In the genomic region with DNA sequence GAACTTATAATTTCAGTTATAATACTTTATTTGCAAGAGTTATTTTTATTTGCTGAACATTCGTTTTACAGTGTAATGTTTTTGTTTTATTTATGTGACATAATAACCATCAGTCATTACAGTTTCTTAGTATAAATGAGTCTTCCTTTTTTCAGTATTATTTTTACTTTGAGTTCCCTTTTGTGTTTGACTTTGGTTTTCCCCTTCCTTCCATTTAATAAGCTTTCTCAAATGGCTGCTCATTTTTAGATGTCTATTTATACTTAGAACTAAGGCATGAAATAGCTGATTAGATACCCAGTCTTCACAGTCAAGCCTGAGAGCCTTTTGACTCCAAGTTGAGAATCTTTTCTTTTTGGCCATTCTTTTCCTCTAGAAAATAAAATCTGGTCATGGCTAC, we compare ENCODE assay signal across 19 cellular contexts.
"Had no signal": no experiment of that assay in that cellular context is flagged by ENCODE, and none has a peak within 500 bp of the region (broad histone marks: within the 10 kb centered on the region; RNA-seq: fewer than 3 reads in every experiment).

No MANE protein-coding gene starts in this region.

- H3K9me3 Mint-ChIP-seq: nephron had no signal

- H3K4me1 ChIP-seq: gastroesophageal sphincter, left lung, testis had no signal

- H3K9me3 ChIP-seq: gastroesophageal sphincter, left lung, testis had no signal

- H3K36me3 ChIP-seq: brain microvascular endothelial cell, gastroesophageal sphincter, left lung had no signal

- ATAC-seq: activated T-cell treated with anti-CD3 and anti-CD28 coated beads, Interleukin-2, amount 50 U/mL, for 4 hours; effector memory CD8-positive, alpha-beta T cell; gastroesophageal sphincter; left lung; sciatic nerve; stimulated activated naive CD8-positive, alpha-beta T cell treated with anti-CD3 and anti-CD28 coated beads, Interleukin-15, amount 100 ng/mL, for 72 hours had no signal

- H3K4me3 ChIP-seq: gastroesophageal sphincter, left lung, testis had no signal

- H3K27ac ChIP-seq: brain microvascular endothelial cell, epithelial cell of prostate, gastroesophageal sphincter, left lung, testis had no signal

- H3K4me3 Mint-ChIP-seq: activated naive CD8-positive, alpha-beta T cell; activated T-cell treated with anti-CD3 and anti-CD28 coated beads, Interleukin-2, amount 50 U/mL, for 4 hours; dendritic cell treated with granulocyte-macrophage colony-stimulating factor and Interleukin-4, amounts not matched to agents 40 ng/mL and 50 ng/mL, for 4 days; effector memory CD8-positive, alpha-beta T cell; nephron; stimulated activated naive CD8-positive, alpha-beta T cell treated with anti-CD3 and anti-CD28 coated beads, Interleukin-15, amount 100 ng/mL, for 72 hours had no signal

- H3K36me3 Mint-ChIP-seq: activated naive CD8-positive, alpha-beta T cell had no signal

- H3K27me3 Mint-ChIP-seq: activated naive CD8-positive, alpha-beta T cell; dendritic cell treated with granulocyte-macrophage colony-stimulating factor and Interleukin-4, amounts not matched to agents 40 ng/mL and 50 ng/mL, for 4 days; effector memory CD8-positive, alpha-beta T cell; stimulated activated naive CD8-positive, alpha-beta T cell treated with anti-CD3 and anti-CD28 coated beads, Interleukin-15, amount 100 ng/mL, for 72 hours had no signal

- H3K27ac Mint-ChIP-seq: activated naive CD8-positive, alpha-beta T cell; dendritic cell treated with granulocyte-macrophage colony-stimulating factor and Interleukin-4, amounts not matched to agents 40 ng/mL and 50 ng/mL, for 4 days; effector memory CD8-positive, alpha-beta T cell; nephron; stimulated activated naive CD8-positive, alpha-beta T cell treated with anti-CD3 and anti-CD28 coated beads, Interleukin-15, amount 100 ng/mL, for 72 hours had no signal

- DNase-seq: activated CD4-positive, alpha-beta T cell treated with anti-CD3 and anti-CD28 coated beads for 1 hour; activated CD4-positive, alpha-beta T cell treated with anti-CD3 and anti-CD28 coated beads, Interleukin-2, amount 50 U/mL, for 48 hours; activated gamma-delta T cell; activated T-cell treated with anti-CD3 and anti-CD28 coated beads, Interleukin-2, amount 50 U/mL, for 4 hours; amygdala; brain microvascular endothelial cell; effector memory CD8-positive, alpha-beta T cell; islet precursor cell; mesenchymal stem cell; stimulated activated CD4-positive, alpha-beta T cell treated with anti-CD3 and anti-CD28 coated beads, Interleukin-2, amount 100 ng/mL, for 24 hours; stimulated activated naive CD8-positive, alpha-beta T cell treated with anti-CD3 and anti-CD28 coated beads, Interleukin-15, amount 100 ng/mL, for 72 hours; testis had no signal

- H3K4me1 Mint-ChIP-seq: nephron; stimulated activated naive CD8-positive, alpha-beta T cell treated with anti-CD3 and anti-CD28 coated beads, Interleukin-15, amount 100 ng/mL, for 72 hours had no signal
